8 cellular contexts compared by ENCODE assay signal in genomic region chr6:157227202-157228166, GRCh38.
DNase-seq lines count a peak whose midpoint lies in the region; ATAC-seq and TF ChIP-seq lines count a peak whose summit lies in the region.

No MANE protein-coding gene starts in this region.

- DNase-seq in DMS 273 (lab: John Stamatoyannopoulos, UW; ENCODE audit: unreplicated experiment) (peak; percentile 27), DMS 273 treated with DMSO at 0.1 percent for 48 hours (lab: John Stamatoyannopoulos, UW) (no peak), Karpas-422 (peak; percentile 82), body of pancreas (no peak), NCI-H2029 treated with DMSO at 0.1 percent for 48 hours (lab: John Stamatoyannopoulos, UW) (no peak), MG63 (no peak)

- no peak overlapping the region for H3K4me3 Mint-ChIP-seq in nephron

- no peaks in the 10 kb centered on the region for H3K9me2 ChIP-seq in Karpas-422 (replicated peaks; ENCODE audit: insufficient read depth, low read length)

- H3K27ac Mint-ChIP-seq in nephron = peak overlapping the region in 1 of 3 experiments; percentile 35

- no peak overlapping the region for H3K4me3 ChIP-seq in Karpas-422 (ENCODE audit: low read length)
- no peak overlapping the region for H3K4me3 ChIP-seq in body of pancreas
- H3K4me3 ChIP-seq in MG63 = no peak overlapping the region

- H3K9me3 ChIP-seq in Karpas-422 (ENCODE audit: low read length) (no peaks in the 10 kb centered on the region), body of pancreas (no peaks in the 10 kb centered on the region), MG63 (no peaks in the 10 kb centered on the region)

- intact Hi-C loops in body of pancreas (cut with DNase I) = no loop called here

- ATAC-seq in body of pancreas (no peak), GM21423 (IDR thresholded peaks at IDR 0.05; ENCODE audit: unreplicated experiment) (no peak)

- TF ChIP-seq CTCF in body of pancreas (IDR thresholded peaks at IDR 0.05) (peak in 4 of 7 experiments; percentile 15 to 31 (median 26)), nephron (IDR thresholded peaks at IDR 0.05; ENCODE audit: unreplicated experiment in 3 of 3) (peak in 2 of 3 experiments; percentile 6 to 8)

- peak overlapping the region; percentile 42 for H3K4me2 ChIP-seq in Karpas-422 (ENCODE audit: low read depth, low read length, poor library complexity, severe bottlenecking)

- no peaks in the 10 kb centered on the region for H4K20me1 ChIP-seq in Karpas-422 (ENCODE audit: insufficient read depth, low read depth, low read length)

- peaks cover 51% of the 10 kb centered on the region for H3K27me3 Mint-ChIP-seq in nephron (ENCODE audit: low read depth)

- H3K36me3 ChIP-seq in Karpas-422 (ENCODE audit: insufficient read depth, low read length) = peaks cover 6% of the 10 kb centered on the region; the same call in 1 of the 2 replicates
- H3K36me3 ChIP-seq in body of pancreas (replicated peaks in 1 of 2; ENCODE audit: insufficient read depth in 1 of 2, low read depth in 2 of 2) = no peaks in the 10 kb centered on the region
- no peaks in the 10 kb centered on the region for H3K36me3 ChIP-seq in MG63

- no peaks in the 10 kb centered on the region for H3K9me3 Mint-ChIP-seq in nephron

- 76 to 83% methylated on average over 33 to 36 of the region's 36 CpGs for WGBS in body of pancreas, 2 donors

- no peak for TF ChIP-seq POLR2A in body of pancreas (IDR thresholded peaks at IDR 0.05)

- peaks cover 92% of the 10 kb centered on the region for H3K4me1 ChIP-seq in Karpas-422 (ENCODE audit: low read length)
- peaks cover 15% of the 10 kb centered on the region for H3K4me1 ChIP-seq in body of pancreas

- H3K4me1 Mint-ChIP-seq in nephron = peaks cover 46% of the 10 kb centered on the region

- peak overlapping the region; percentile 100 for H3K27ac ChIP-seq in Karpas-422 (ENCODE audit: low read length)
- H3K27ac ChIP-seq in body of pancreas = no peak overlapping the region

- H2AFZ ChIP-seq in Karpas-422 (ENCODE audit: low read length) = no peak overlapping the region

- no peaks in the 10 kb centered on the region for H3K79me2 ChIP-seq in Karpas-422 (ENCODE audit: low read length)

- no peaks in the 10 kb centered on the region for H3K36me3 Mint-ChIP-seq in nephron (ENCODE audit: low read depth)

- H3K9ac ChIP-seq in Karpas-422 (ENCODE audit: low read length) = peak overlapping the region; percentile 53; the same call in 1 of the 2 replicates

- no peaks in the 10 kb centered on the region for H3K27me3 ChIP-seq in Karpas-422 (ENCODE audit: low read length)
- H3K27me3 ChIP-seq in body of pancreas = no peaks in the 10 kb centered on the region
- no peaks in the 10 kb centered on the region for H3K27me3 ChIP-seq in MG63

Comparison
In these comparisons a context has a peak if more than half of its experiments do, and no peak if none do; other contexts are left out.
1. DNase-seq: peak in DMS 273 (single experiment) and Karpas-422 (single experiment); none in DMS 273 treated with DMSO at 0.1 percent for 48 hours (single experiment), body of pancreas (0 of 4), NCI-H2029 treated with DMSO at 0.1 percent for 48 hours (single experiment) and MG63 (single experiment).